ENCODE assay signal across 10 cellular contexts in genomic region chr22:28029201-28029948, GRCh38.
A peak's percentile ranks its signal among the peaks of the same experiment; 100 is the strongest.
DNase-seq lines count a peak whose midpoint lies in the region; ATAC-seq, FAIRE-seq and TF ChIP-seq lines count a peak whose summit lies in the region.
"Had no signal": no experiment of that assay in that cellular context is flagged by ENCODE, and none has a peak within 500 bp of the region (broad histone marks: within the 10 kb centered on the region; RNA-seq: fewer than 3 reads in every experiment).

No MANE protein-coding gene starts in this region.

- no peak for TF ChIP-seq CTCF in K562 (IDR thresholded peaks at IDR 0.05 in 2 of 3, conservative IDR thresholded peaks at IDR 0.05 in 1 of 3; ENCODE audit: insufficient read depth in 2 of 3, low read depth in 1 of 3, low read length in 3 of 3)
- no peak for TF ChIP-seq CTCF in Caco-2 (IDR thresholded peaks at IDR 0.05; ENCODE audit: insufficient read depth in 1 of 2, low read depth in 1 of 2, low read length in 1 of 2, severe bottlenecking in 1 of 2, unreplicated experiment in 1 of 2)

- H3K36me3 Mint-ChIP-seq in Caco-2 (ENCODE audit: insufficient read depth, unreplicated experiment), result no peaks in the 10 kb centered on the region
- no peaks in the 10 kb centered on the region for H3K36me3 Mint-ChIP-seq in activated CD4-positive, alpha-beta T cell treated with anti-CD3 and anti-CD28 coated beads, Interleukin-2, amount 10 ng/mL, durations not matched to agents 7 days and 5 days (ENCODE audit: low read depth)
- H3K36me3 Mint-ChIP-seq: activated naive CD4-positive, alpha-beta T cell treated with anti-CD3 and anti-CD28 coated beads, Interleukin-2, amount 50 U/mL, for 72 hours; CD4-positive, CD25-positive, alpha-beta regulatory T cell had no signal

- H3K4me1 ChIP-seq in K562 (replicated peaks in 1 of 2; ENCODE audit: control insufficient read depth in 2 of 2, insufficient read depth in 2 of 2, low read length in 2 of 2) (peaks cover 16 to 21% of the 10 kb centered on the region in 2 experiments; a peak in 4 of 5 replicates), Caco-2 (no peaks in the 10 kb centered on the region)

- H3K4me2 ChIP-seq in K562 (ENCODE audit: insufficient read depth, low read length), result no peak overlapping the region

- H3K9me3 Mint-ChIP-seq in Caco-2 (ENCODE audit: unreplicated experiment), result no peaks in the 10 kb centered on the region
- H3K9me3 Mint-ChIP-seq in activated CD4-positive, alpha-beta T cell treated with anti-CD3 and anti-CD28 coated beads, Interleukin-2, amount 10 ng/mL, durations not matched to agents 7 days and 5 days, result no peaks in the 10 kb centered on the region
- H3K9me3 Mint-ChIP-seq: activated naive CD4-positive, alpha-beta T cell treated with anti-CD3 and anti-CD28 coated beads, Interleukin-2, amount 50 U/mL, for 72 hours; CD4-positive, CD25-positive, alpha-beta regulatory T cell had no signal

- no TSS peak for BruUV-seq in K562 (replicated peaks; lab: Mats Ljungman, UMichigan)
- BruUV-seq in Caco-2 (replicated peaks; lab: Mats Ljungman, UMichigan), result no TSS peak

- CTCF ChIA-PET in K562 (lab: Yijun Ruan, JAX; ENCODE audit: low intra/inter-chr PET ratio) (no interaction called here), Caco-2 (lab: Charles Lee) (interaction anchor here (0.7 kb wide), 1 partner anchor 9 kb away, joined by 4 read pairs; no protein-coding TSS in a partner anchor)
- CTCF ChIA-PET in activated CD4-positive, alpha-beta T cell treated with anti-CD3 and anti-CD28 coated beads, Interleukin-2, amount 10 ng/mL, durations not matched to agents 7 days and 5 days (lab: Charles Lee), result interaction anchor here (1.3 kb wide), 1 partner anchor 9 kb away, joined by 4 read pairs; no protein-coding TSS in a partner anchor

- ATAC-seq in K562 (no peak), HG03442 (IDR thresholded peaks at IDR 0.05; ENCODE audit: unreplicated experiment) (no peak), GM18870 (IDR thresholded peaks at IDR 0.05; ENCODE audit: unreplicated experiment) (no peak)
- ATAC-seq: activated naive CD4-positive, alpha-beta T cell treated with anti-CD3 and anti-CD28 coated beads, Interleukin-2, amount 50 U/mL, for 72 hours had no signal

- no peak overlapping the region for H3K27ac Mint-ChIP-seq in Caco-2 (ENCODE audit: unreplicated experiment)
- H3K27ac Mint-ChIP-seq in activated CD4-positive, alpha-beta T cell treated with anti-CD3 and anti-CD28 coated beads, Interleukin-2, amount 10 ng/mL, durations not matched to agents 7 days and 5 days, result no peak overlapping the region
- H3K27ac Mint-ChIP-seq: activated naive CD4-positive, alpha-beta T cell treated with anti-CD3 and anti-CD28 coated beads, Interleukin-2, amount 50 U/mL, for 72 hours; CD4-positive, CD25-positive, alpha-beta regulatory T cell had no signal

- no peaks in the 10 kb centered on the region for H3K27me3 Mint-ChIP-seq in Caco-2 (ENCODE audit: insufficient read depth, unreplicated experiment)
- H3K27me3 Mint-ChIP-seq in activated CD4-positive, alpha-beta T cell treated with anti-CD3 and anti-CD28 coated beads, Interleukin-2, amount 10 ng/mL, durations not matched to agents 7 days and 5 days, result no peaks in the 10 kb centered on the region

- TF ChIP-seq POLR2A in K562 (conservative IDR thresholded peaks at IDR 0.05), result no peak

- no peaks in the 10 kb centered on the region for H3K4me1 Mint-ChIP-seq in Caco-2 (ENCODE audit: low read depth, unreplicated experiment)
- H3K4me1 Mint-ChIP-seq in activated CD4-positive, alpha-beta T cell treated with anti-CD3 and anti-CD28 coated beads, Interleukin-2, amount 10 ng/mL, durations not matched to agents 7 days and 5 days, result no peaks in the 10 kb centered on the region
- H3K4me1 Mint-ChIP-seq: CD4-positive, CD25-positive, alpha-beta regulatory T cell had no signal

- no peaks in the 10 kb centered on the region for H4K20me1 ChIP-seq in K562 (replicated peaks; ENCODE audit: control insufficient read depth, insufficient read depth, low read length)

- WGBS in K562 (ENCODE audit: insufficient coverage, low coverage, missing lambda C conversion rate), result 57% methylated on average over 6 of the region's 6 CpGs

- in situ Hi-C loops in K562 (cut with MboI), result loop anchor here (10.0 kb wide), 3 partner anchors 415 to 805 kb away; no protein-coding TSS in a partner anchor

- H3K27ac ChIP-seq in K562 (ENCODE audit: extremely low read depth, low read depth, low read length), result no peak overlapping the region

- no peak for TF ChIP-seq RAD21 in K562 (CRISPR knock-in tag; conservative IDR thresholded peaks at IDR 0.05 in 1 of 2, IDR thresholded peaks at IDR 0.05 in 1 of 2)

- POLR2A ChIA-PET in K562 (lab: Yijun Ruan, JAX), result interaction anchor here (0.5 kb wide), 1 partner anchor 101 kb away, joined by 3 read pairs; no protein-coding TSS in a partner anchor
- POLR2A ChIA-PET in Caco-2 (lab: Charles Lee), result no interaction called here
- POLR2A ChIA-PET in activated CD4-positive, alpha-beta T cell treated with anti-CD3 and anti-CD28 coated beads, Interleukin-2, amount 10 ng/mL, durations not matched to agents 7 days and 5 days (lab: Charles Lee), result no interaction called here

- H3K4me3 ChIP-seq in K562, result no peak overlapping the region
- no peak overlapping the region for H3K4me3 ChIP-seq in Caco-2 (ENCODE audit: low read depth, low read length)

- H3K9me1 ChIP-seq in K562 (ENCODE audit: control insufficient read depth, insufficient read depth, low read length), result no peaks in the 10 kb centered on the region

- H3K27me3 ChIP-seq in K562 (ENCODE audit: control insufficient read depth in 2 of 2, insufficient read depth in 2 of 2, low read length in 2 of 2) (no peaks in the 10 kb centered on the region), Caco-2 (replicated peaks; ENCODE audit: control insufficient read depth, insufficient read depth, low read length) (no peaks in the 10 kb centered on the region)

- no peak overlapping the region for H3K4me3 Mint-ChIP-seq in Caco-2 (ENCODE audit: unreplicated experiment)
- no peak overlapping the region for H3K4me3 Mint-ChIP-seq in activated CD4-positive, alpha-beta T cell treated with anti-CD3 and anti-CD28 coated beads, Interleukin-2, amount 10 ng/mL, durations not matched to agents 7 days and 5 days
- H3K4me3 Mint-ChIP-seq: CD4-positive, CD25-positive, alpha-beta regulatory T cell had no signal

- H3K79me2 ChIP-seq in K562 (ENCODE audit: control insufficient read depth, insufficient read depth, low read length), result no peaks in the 10 kb centered on the region

- no peak for TF ChIP-seq EP300 in K562 (IDR thresholded peaks at IDR 0.05; ENCODE audit: low read length)

- H3K36me3 ChIP-seq in K562 (ENCODE audit: control insufficient read depth, insufficient read depth, low read length) (no peaks in the 10 kb centered on the region), Caco-2 (ENCODE audit: control insufficient read depth, insufficient read depth, low read length) (no peaks in the 10 kb centered on the region; the same call in 1 of the 2 replicates)

- 0 out of 4 replicates have a peak overlapping the region, but pooled peaks of 1 of the 2 experiments have one; percentile 45 for H3K9ac ChIP-seq in K562 (ENCODE audit: insufficient read depth in 1 of 2, low read depth in 2 of 2, low read length in 2 of 2)

- DNase-seq in COLO829 (ENCODE audit: low spot score), result peak; percentile 48
- peak; percentile 72 for DNase-seq in NCI-H1694 (lab: John Stamatoyannopoulos, UW)
- no peak for DNase-seq in K562 (ENCODE audit: extremely low read depth in 1 of 4, low spot score in 3 of 4)
- peak; percentile 84 for DNase-seq in mesenteric fat pad (ENCODE audit: low spot score)
- DNase-seq in Caco-2, result no peak
- DNase-seq in activated CD4-positive, alpha-beta T cell treated with anti-CD3 and anti-CD28 coated beads, Interleukin-2, amount 10 ng/mL, durations not matched to agents 7 days and 5 days, result no peak
- DNase-seq: CD4-positive, CD25-positive, alpha-beta regulatory T cell had no signal

- FAIRE-seq in K562 (lab: Jason Lieb, UNC), result no peak

- H3K9me3 ChIP-seq in K562 (replicated peaks; ENCODE audit: control insufficient read depth, insufficient read depth, low read depth, low read length), result no peaks in the 10 kb centered on the region
- no peaks in the 10 kb centered on the region for H3K9me3 ChIP-seq in Caco-2

- H2AFZ ChIP-seq in K562 (ENCODE audit: low read depth, low read length), result no peak overlapping the region

- intact Hi-C loops in K562 (cut with micrococcal nuclease) (loop anchor here (10.0 kb wide), 1 partner anchor 415 kb away; no protein-coding TSS in a partner anchor), Caco-2 (cut with micrococcal nuclease; ENCODE audit: unreplicated experiment) (no loop called here)

TF ChIP-seq in K562, 482 proteins besides CTCF, POLR2A, EP300 and RAD21 (continues in another document):
- no peak for TF ChIP-seq PHB (CRISPR knock-in tag; IDR thresholded peaks at IDR 0.05)
- TF ChIP-seq MEIS2 (IDR thresholded peaks at IDR 0.05; ENCODE audit: partially characterized antibody), result peak; percentile 39
- no peak for TF ChIP-seq ZKSCAN8 (CRISPR knock-in tag; IDR thresholded peaks at IDR 0.05)
- TF ChIP-seq ZNF518B (CRISPR knock-in tag; IDR thresholded peaks at IDR 0.05), result no peak
- TF ChIP-seq RFX1 (IDR thresholded peaks at IDR 0.05), result peak; percentile 55; the same call in 1 of the 2 replicates
- no peak for TF ChIP-seq PHB2 (IDR thresholded peaks at IDR 0.05; ENCODE audit: low read depth)

Comparison
In these comparisons a context has a peak if more than half of its experiments do, and no peak if none do; other contexts are left out.
1. DNase-seq: peak in COLO829 (single experiment), NCI-H1694 (single experiment) and mesenteric fat pad (single experiment); none in K562 (0 of 4), Caco-2 (0 of 2) and activated CD4-positive, alpha-beta T cell treated with anti-CD3 and anti-CD28 coated beads, Interleukin-2, amount 10 ng/mL, durations not matched to agents 7 days and 5 days (single experiment).